Comparison of ENCODE assay signal across 37 cellular contexts in genomic region chr19:13923194-13923987, GRCh38. TPM values are rescaled to one million over a fixed set of nuclear protein-coding genes. Genes with fewer than 3 reads are reported as not detected.
"Had no signal": no experiment of that assay in that cellular context is flagged by ENCODE, and none has a peak within 500 bp of the region (broad histone marks: within the 10 kb centered on the region; RNA-seq: fewer than 3 reads in every experiment).

No MANE protein-coding gene starts in this region.

- H3K27me3 ChIP-seq: adrenal gland, brain microvascular endothelial cell, SJCRH30 had no signal

- H3K4me3 Mint-ChIP-seq: activated CD4-positive, alpha-beta T cell treated with anti-CD3 and anti-CD28 coated beads for 36 hours; activated CD4-positive, alpha-beta T cell treated with anti-CD3 and anti-CD28 coated beads, Interleukin-2, amount 10 ng/mL, durations not matched to agents 7 days and 5 days; activated CD8-positive, alpha-beta memory T cell treated with anti-CD3 and anti-CD28 coated beads, Interleukin-2, amount 10 ng/mL, durations not matched to agents 7 days and 5 days; T-helper 1 cell treated with Interleukin-12 subunit alpha and Interleukin-12 subunit beta and Interleukin-4 antibody, amounts not matched to agents 30 μg/mL and 1 μg/mL, for 36 hours; T-helper 2 cell treated with Interferon-gamma antibody and Interleukin-4, amounts not matched to agents 5 μg/mL and 100 μg/mL, for 36 hours; WTC11 had no signal

- H3K27ac ChIP-seq: adrenal gland, brain microvascular endothelial cell, SJCRH30, SK-N-MC had no signal

- DNase-seq: activated CD4-positive, alpha-beta T cell treated with anti-CD3 and anti-CD28 coated beads for 36 hours; activated CD4-positive, alpha-beta T cell treated with anti-CD3 and anti-CD28 coated beads, Interleukin-2, amount 10 ng/mL, durations not matched to agents 7 days and 5 days; activated CD4-positive, alpha-beta T cell treated with anti-CD3 and anti-CD28 coated beads, Interleukin-2, amount 50 U/mL, for 48 hours; activated CD8-positive, alpha-beta memory T cell treated with anti-CD3 and anti-CD28 coated beads for 24 hours; activated CD8-positive, alpha-beta memory T cell treated with anti-CD3 and anti-CD28 coated beads, Interleukin-2, amount 10 ng/mL, durations not matched to agents 7 days and 5 days; activated CD8-positive, alpha-beta memory T cell treated with anti-CD3 and anti-CD28 coated beads, Interleukin-2, amount 50 U/mL, for 48 hours; activated effector memory CD4-positive, alpha-beta T cell treated with anti-CD3 and anti-CD28 coated beads, Interleukin-2, amount 50 U/mL, for 16 hours; activated naive CD4-positive, alpha-beta T cell; activated naive CD4-positive, alpha-beta T cell treated with anti-CD3 and anti-CD28 coated beads, Interleukin-2, amount 50 U/mL, for 16 hours; activated T-cell treated with anti-CD3 and anti-CD28 coated beads, Interleukin-2, amount 50 U/mL, for 48 hours; adrenal gland; anterior cingulate cortex; brain microvascular endothelial cell; central memory CD4-positive, alpha-beta T cell; KG1; MM.1S; MV-4-11; NCI-H1092; NCI-H1436 treated with DMSO at 0.1 percent for 48 hours; NCI-H1694 treated with DMSO at 0.1 percent for 48 hours; NCI-H2029 treated with DMSO at 0.1 percent for 48 hours; NCI-H2107; NCI-H2171; NCI-H510A; NCI-H526; NCI-H748 treated with DMSO at 0.1 percent for 48 hours; NK-92 treated with Interleukin-12 subunit alpha and Interleukin-12 subunit beta, amount 100 ng/mL, for 24 hours; OCI-M1; SHP77; SJCRH30 had no signal

- H3K27ac Mint-ChIP-seq: activated CD4-positive, alpha-beta T cell treated with anti-CD3 and anti-CD28 coated beads for 36 hours; activated CD4-positive, alpha-beta T cell treated with anti-CD3 and anti-CD28 coated beads, Interleukin-2, amount 10 ng/mL, durations not matched to agents 7 days and 5 days; activated CD8-positive, alpha-beta memory T cell treated with anti-CD3 and anti-CD28 coated beads, Interleukin-2, amount 10 ng/mL, durations not matched to agents 7 days and 5 days; T-helper 1 cell treated with Interleukin-12 subunit alpha and Interleukin-12 subunit beta and Interleukin-4 antibody, amounts not matched to agents 30 μg/mL and 1 μg/mL, for 36 hours; T-helper 2 cell treated with Interferon-gamma antibody and Interleukin-4, amounts not matched to agents 5 μg/mL and 100 μg/mL, for 36 hours; WTC11 had no signal

- ATAC-seq: activated CD4-positive, alpha-beta T cell treated with anti-CD3 and anti-CD28 coated beads for 36 hours; activated CD4-positive, CD25-positive, alpha-beta regulatory T cell treated with anti-CD3 and anti-CD28 coated beads, Interleukin-2, amount 50 U/mL, for 24 hours; activated CD8-positive, alpha-beta memory T cell treated with anti-CD3 and anti-CD28 coated beads, Interleukin-2, amount 10 ng/mL, durations not matched to agents 7 days and 5 days; WTC11 had no signal

- H3K4me1 Mint-ChIP-seq: activated CD4-positive, alpha-beta T cell treated with anti-CD3 and anti-CD28 coated beads for 36 hours; WTC11 had no signal

- H3K9me3 ChIP-seq: adrenal gland had no signal

- H3K4me3 ChIP-seq: adrenal gland, SJCRH30, SK-N-MC had no signal

- H3K27me3 Mint-ChIP-seq: activated CD4-positive, alpha-beta T cell treated with anti-CD3 and anti-CD28 coated beads for 36 hours; activated CD4-positive, alpha-beta T cell treated with anti-CD3 and anti-CD28 coated beads, Interleukin-2, amount 10 ng/mL, durations not matched to agents 7 days and 5 days; activated CD8-positive, alpha-beta memory T cell treated with anti-CD3 and anti-CD28 coated beads, Interleukin-2, amount 10 ng/mL, durations not matched to agents 7 days and 5 days had no signal

- H3K4me1 ChIP-seq: adrenal gland, SJCRH30 had no signal

- FAIRE-seq: TTC549 had no signal

RNA-seq across cellular contexts. Expression of gene NANOS3, which starts 46.5 kb away (rescaled TPM):
- total RNA-seq: LHCN-M2 had no signal
